In the genomic region with DNA sequence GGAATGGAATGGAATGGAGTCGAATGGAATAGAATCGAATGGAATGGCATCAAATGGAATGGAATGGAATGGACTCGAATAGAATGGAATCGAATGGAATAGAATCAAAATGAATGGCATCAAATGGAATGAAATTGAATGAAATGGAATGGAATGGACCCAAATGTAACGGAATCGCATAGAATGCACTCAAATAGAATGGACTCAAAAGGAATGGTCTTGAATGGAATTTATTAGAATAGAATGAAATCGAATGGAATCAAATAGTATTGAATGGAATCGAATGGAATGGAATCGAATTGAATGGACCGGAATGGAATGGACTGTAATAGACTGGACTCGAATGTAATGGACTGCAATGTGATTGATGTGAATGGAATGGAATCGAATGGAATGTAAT, we compare ENCODE assay signal across 18 cellular contexts.
DNase-seq lines count a peak whose midpoint lies in the region; ATAC-seq, FAIRE-seq and TF ChIP-seq lines count a peak whose summit lies in the region.
"Had no signal": no experiment of that assay in that cellular context is flagged by ENCODE, and none has a peak within 500 bp of the region (broad histone marks: within the 10 kb centered on the region; RNA-seq: fewer than 3 reads in every experiment).

No MANE protein-coding gene starts in this region.

- no peaks in the 10 kb centered on the region for H3K27me3 ChIP-seq in kidney epithelial cell (ENCODE audit: control insufficient read depth, insufficient read depth, low read length)
- H3K27me3 ChIP-seq: testis had no signal

- H3K4me3 ChIP-seq in epithelial cell of esophagus (ENCODE audit: low read length) (no peak overlapping the region), kidney epithelial cell (ENCODE audit: low read depth, low read length) (no peak overlapping the region)
- H3K4me3 ChIP-seq: testis had no signal

- ATAC-seq in HG02938 (IDR thresholded peaks at IDR 0.05; ENCODE audit: unreplicated experiment), result no peak
- ATAC-seq: HepG2, left lobe of liver had no signal

- no peaks in the 10 kb centered on the region for H3K36me3 ChIP-seq in kidney epithelial cell (ENCODE audit: control insufficient read depth, insufficient read depth, low read length)

- no peak for TF ChIP-seq CTCF in epithelial cell of esophagus (IDR thresholded peaks at IDR 0.05; ENCODE audit: insufficient read depth, low read depth, low read length, missing control alignments)
- TF ChIP-seq CTCF in kidney epithelial cell (IDR thresholded peaks at IDR 0.05; ENCODE audit: insufficient read depth, low read length, poor library complexity, severe bottlenecking), result no peak

- no peak for FAIRE-seq in frontal cortex (lab: Jason Lieb, UNC)
- FAIRE-seq: HepG2 had no signal

- DNase-seq in GM04504 (ENCODE audit: low read depth) (peak; percentile 3), RPMI7951 (ENCODE audit: low read depth) (peak; percentile 0), epithelial cell of esophagus (ENCODE audit: low read depth) (peak; percentile 36), kidney epithelial cell (ENCODE audit: low read depth) (peak; percentile 18), frontal cortex (ENCODE audit: low spot score in 2 of 2) (no peak), NCI-H2081 treated with DMSO at 0.1 percent for 48 hours (lab: John Stamatoyannopoulos, UW) (no peak), KG1 (lab: John Stamatoyannopoulos, UW) (no peak)
- DNase-seq: activated CD4-positive, alpha-beta T cell treated with anti-CD3 and anti-CD28 coated beads, Interleukin-2, amount 50 U/mL, for 4 hours; activated T-cell treated with anti-CD3 and anti-CD28 coated beads, Interleukin-2, amount 50 U/mL, for 24 hours; Calu3; GDM1; HCEC 1CT; hypothalamus; NCI-H748 treated with DMSO at 0.1 percent for 48 hours; testis had no signal

Comparison
In these comparisons a context has a peak if more than half of its experiments do, and no peak if none do; other contexts are left out.
1. DNase-seq: peak in GM04504 (single experiment), RPMI7951 (single experiment), epithelial cell of esophagus (single experiment) and kidney epithelial cell (single experiment); none in frontal cortex (0 of 2), NCI-H2081 treated with DMSO at 0.1 percent for 48 hours (single experiment) and KG1 (single experiment).